In genomic region chrX:135030207-135030963, GRCh38 we compare ENCODE assay signal across 2 cellular contexts. TPM values are rescaled to one million over a fixed set of nuclear protein-coding genes. Genes with fewer than 3 reads are reported as not detected.
"Had no signal": no experiment of that assay in that cellular context is flagged by ENCODE, and none has a peak within 500 bp of the region (broad histone marks: within the 10 kb centered on the region; RNA-seq: fewer than 3 reads in every experiment).

No MANE protein-coding gene starts in this region.

RNA-seq across cellular contexts. Expression of gene SMIM10, which starts 39.6 kb away (rescaled TPM):
- total RNA-seq: mononuclear cell; naive thymus-derived CD4-positive, alpha-beta T cell had no signal
- polyA plus RNA-seq: naive thymus-derived CD4-positive, alpha-beta T cell had no signal
